In the genomic region with DNA sequence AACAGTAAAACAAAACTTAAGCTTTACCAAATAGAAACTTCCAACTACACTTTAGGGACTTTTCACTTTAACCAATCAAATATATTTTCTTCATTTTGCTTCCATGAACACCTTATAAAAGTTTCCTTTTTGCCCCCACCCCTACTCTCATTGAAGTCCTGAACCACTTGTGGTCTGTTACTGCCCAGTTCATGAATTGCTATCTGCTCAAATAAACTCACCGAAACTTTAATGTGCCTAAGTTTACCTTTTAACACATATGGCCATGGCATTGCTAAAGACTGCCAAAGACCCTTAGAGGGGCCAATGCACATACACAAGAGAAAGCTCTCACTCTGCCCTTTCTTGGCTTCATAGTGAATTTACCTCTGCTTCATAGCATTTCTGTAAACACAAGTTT, we compare ENCODE assay signal across 6 cellular contexts.
"Had no signal": no experiment of that assay in that cellular context is flagged by ENCODE, and none has a peak within 500 bp of the region (broad histone marks: within the 10 kb centered on the region; RNA-seq: fewer than 3 reads in every experiment).

No MANE protein-coding gene starts in this region.

- H3K27ac ChIP-seq: HL-60, KMS-11 had no signal

- H3K4me2 ChIP-seq: KMS-11 had no signal

- H3K4me3 ChIP-seq: K562 had no signal

- ATAC-seq: HepG2, K562 had no signal

- H3K9ac ChIP-seq: KMS-11 had no signal

- DNase-seq: KBM-7, KG1 had no signal
